Comparison of ENCODE assay signal across 2 cellular contexts in genomic region chr16:560701-561412, GRCh38.
TF ChIP-seq lines count a peak whose summit lies in the region.

No MANE protein-coding gene starts in this region.

TF ChIP-seq in A549, 52 proteins besides CTCF, POLR2A, EP300 and RAD21:
- TF ChIP-seq E2F6 (IDR thresholded peaks at IDR 0.05; ENCODE audit: borderline replicate concordance, low read depth) (no peak), EHF (CRISPR knock-in tag; IDR thresholded peaks at IDR 0.05) (no peak), BHLHE40 (IDR thresholded peaks at IDR 0.05; ENCODE audit: low read depth, low read length) (no peak), NPAS2 (CRISPR knock-in tag; IDR thresholded peaks at IDR 0.05; ENCODE audit: borderline replicate concordance) (no peak), RARB (CRISPR knock-in tag; IDR thresholded peaks at IDR 0.05) (no peak), NR3C1 (IDR thresholded peaks at IDR 0.05) (no peak), HOXB5 (CRISPR knock-in tag; IDR thresholded peaks at IDR 0.05) (no peak), TP53 (CRISPR knock-in tag; IDR thresholded peaks at IDR 0.05) (no peak), HDAC2 (IDR thresholded peaks at IDR 0.05) (no peak), HEYL (CRISPR knock-in tag; IDR thresholded peaks at IDR 0.05) (no peak), HMGXB4 (CRISPR knock-in tag; IDR thresholded peaks at IDR 0.05; ENCODE audit: borderline replicate concordance) (no peak), BCL3 (IDR thresholded peaks at IDR 0.05) (no peak)
TF ChIP-seq in A549: peak in this region for 0.

TF ChIP-seq in GM12878, 131 proteins besides CTCF, POLR2A, EP300 and RAD21:
- TF ChIP-seq CEBPZ (IDR thresholded peaks at IDR 0.05; ENCODE audit: low read depth, low read length) (no peak), LARP7 (IDR thresholded peaks at IDR 0.05) (no peak), SUZ12 (IDR thresholded peaks at IDR 0.05; ENCODE audit: unreplicated experiment) (peak; percentile 47), IRF5 (IDR thresholded peaks at IDR 0.05; ENCODE audit: borderline replicate concordance) (no peak), ZBTB11 (CRISPR knock-in tag; IDR thresholded peaks at IDR 0.05) (no peak)
